Comparison of ENCODE assay signal across 12 cellular contexts in the genomic region with DNA sequence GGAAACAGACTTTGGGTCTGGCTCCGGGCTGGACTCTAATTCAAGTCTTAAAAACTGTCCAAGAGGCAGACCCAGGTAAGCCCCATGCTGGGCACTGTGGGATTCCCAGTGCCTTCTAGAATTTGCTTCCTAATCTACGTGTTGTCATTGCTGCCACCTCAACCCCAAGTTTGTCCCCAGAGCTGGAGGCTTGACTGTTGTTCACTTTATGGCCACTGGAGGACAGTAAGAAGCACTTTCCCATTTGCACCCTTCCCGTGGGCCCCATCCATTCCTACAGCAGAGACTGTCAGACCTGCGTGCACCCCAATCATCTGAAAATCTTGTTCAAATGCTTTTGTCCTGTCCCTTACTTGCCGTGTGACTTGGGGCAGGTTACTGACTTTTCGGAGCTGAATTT. TPM values are rescaled to one million over a fixed set of nuclear protein-coding genes. Genes with fewer than 3 reads are reported as not detected.
DNase-seq lines count a peak whose midpoint lies in the region; ATAC-seq and TF ChIP-seq lines count a peak whose summit lies in the region.
"Had no signal": no experiment of that assay in that cellular context is flagged by ENCODE, and none has a peak within 500 bp of the region (broad histone marks: within the 10 kb centered on the region; RNA-seq: fewer than 3 reads in every experiment).

No MANE protein-coding gene starts in this region.

- CTCF ChIA-PET in HCT116 (lab: Charles Lee), result no interaction called here

- no peak overlapping the region for H3K27ac ChIP-seq in HCT116 (ENCODE audit: low read depth, low read length)

- TF ChIP-seq CTCF in HCT116 (IDR thresholded peaks at IDR 0.05 in 2 of 3, conservative IDR thresholded peaks at IDR 0.05 in 1 of 3; ENCODE audit: borderline replicate concordance in 1 of 3, insufficient read depth in 1 of 3, low read depth in 2 of 3, low read length in 2 of 3), result peak; percentile 31 to 66 (median 61); a peak in 4 of 6 replicates
- TF ChIP-seq CTCF in WI38 (IDR thresholded peaks at IDR 0.05; ENCODE audit: low read depth, low read length), result peak; percentile 42; the same call in 1 of the 2 replicates

- intact Hi-C loops in HCT116 (cut with micrococcal nuclease) (loop anchor here (1.0 kb wide), 1 partner anchor 74 kb away; no protein-coding TSS in a partner anchor), sciatic nerve (cut with DNase I) (no loop called here)

- H3K9me3 ChIP-seq in HCT116 (ENCODE audit: control insufficient read depth in 1 of 2, insufficient read depth in 1 of 2, low read depth in 1 of 2, low read length in 2 of 2), result no peaks in the 10 kb centered on the region

- peak; percentile 48 for TF ChIP-seq RAD21 in HCT116 (IDR thresholded peaks at IDR 0.05; ENCODE audit: low read depth)

- ATAC-seq in HCT116, result peak; percentile 72
- peak; percentile 35 for ATAC-seq in left lobe of liver
- no peak for ATAC-seq in HG03354 (IDR thresholded peaks at IDR 0.05; ENCODE audit: poor library complexity, severe bottlenecking, unreplicated experiment)
- no peak for ATAC-seq in sciatic nerve
- ATAC-seq: left ventricle myocardium superior had no signal

- no peak overlapping the region for H2AFZ ChIP-seq in HCT116 (ENCODE audit: low read depth, low read length, poor library complexity, severe bottlenecking)

- no peaks in the 10 kb centered on the region for H3K79me2 ChIP-seq in HCT116 (ENCODE audit: insufficient read depth, low read length)

- peak; percentile 21 for DNase-seq in Daoy (ENCODE audit: low read depth)
- no peak for DNase-seq in HCT116 (ENCODE audit: low read depth, low spot score)
- no peak for DNase-seq in left lobe of liver (ENCODE audit: low spot score)
- no peak for DNase-seq in NCI-H2227 (lab: John Stamatoyannopoulos, UW; ENCODE audit: unreplicated experiment)
- no peak for DNase-seq in sciatic nerve (ENCODE audit: low spot score)
- DNase-seq in OCI-M2 (lab: John Stamatoyannopoulos, UW; ENCODE audit: unreplicated experiment), result no peak
- DNase-seq: amygdala, left ventricle myocardium superior, NCI-H2171, retina had no signal

- no peaks in the 10 kb centered on the region for H3K36me3 ChIP-seq in HCT116 (ENCODE audit: control insufficient read depth in 1 of 2, insufficient read depth in 2 of 2, low read length in 2 of 2)

- BruUV-seq in HCT116 (replicated peaks; lab: Mats Ljungman, UMichigan), result no TSS peak

- no peak for TF ChIP-seq POLR2A in HCT116 (IDR thresholded peaks at IDR 0.05; ENCODE audit: borderline replicate concordance, extremely low read depth, insufficient read depth, insufficient read length)

- POLR2A ChIA-PET in HCT116 (lab: Charles Lee), result no interaction called here

- no peaks in the 10 kb centered on the region for H4K20me1 ChIP-seq in HCT116 (ENCODE audit: insufficient read depth)

- H3K4me1 ChIP-seq in HCT116 (ENCODE audit: control insufficient read depth in 1 of 2, insufficient read depth in 2 of 2, low read length in 2 of 2), result no peaks in the 10 kb centered on the region

- no peaks in the 10 kb centered on the region for H3K9me2 ChIP-seq in HCT116 (ENCODE audit: insufficient read depth)

- RAD21 ChIA-PET in HCT116 (lab: Charles Lee; ENCODE audit: low non-redundant PET in 1 of 2, low total read pairs in 2 of 2, uncharacterized antibody in 2 of 2, unreplicated experiment in 2 of 2), result no interaction called here

- H3K27me3 ChIP-seq in HCT116 (ENCODE audit: insufficient read depth, low read length), result no peaks in the 10 kb centered on the region

- no peak overlapping the region for H3K4me2 ChIP-seq in HCT116 (ENCODE audit: low read length)

- H3K4me3 ChIP-seq in HCT116 (replicated peaks in 1 of 2; ENCODE audit: low read depth in 1 of 2, low read length in 2 of 2), result no peak overlapping the region
- H3K4me3 ChIP-seq in WI38 (ENCODE audit: low read depth, low read length), result no peak overlapping the region

- H3K9ac ChIP-seq in HCT116 (ENCODE audit: low read length), result no peak overlapping the region

TF ChIP-seq in HCT116, 20 proteins besides CTCF, POLR2A, EP300 and RAD21:
- TF ChIP-seq SRF (IDR thresholded peaks at IDR 0.05; ENCODE audit: low read depth) (no peak), TCF7L2 (IDR thresholded peaks at IDR 0.05; ENCODE audit: borderline replicate concordance, extremely low read depth, insufficient read depth, insufficient read length) (no peak), EGR1 (IDR thresholded peaks at IDR 0.05; ENCODE audit: low read depth) (no peak), CBX3 (IDR thresholded peaks at IDR 0.05; ENCODE audit: low read depth) (no peak), ZNF274 (IDR thresholded peaks at IDR 0.05; ENCODE audit: low read depth, low read length) (no peak), POLR2AphosphoS5 (IDR thresholded peaks at IDR 0.05; ENCODE audit: low read depth, low read length) (no peak), CEBPB (IDR thresholded peaks at IDR 0.05; ENCODE audit: low read depth) (no peak), FOSL1 (IDR thresholded peaks at IDR 0.05; ENCODE audit: low read depth) (no peak), EZH2 (IDR thresholded peaks at IDR 0.05) (no peak), EZH2phosphoT487 (IDR thresholded peaks at IDR 0.05; ENCODE audit: borderline replicate concordance) (no peak), SIN3A (IDR thresholded peaks at IDR 0.05; ENCODE audit: low read depth) (no peak), ZBTB33 (IDR thresholded peaks at IDR 0.05; ENCODE audit: extremely low read depth, insufficient replicate concordance, low read length) (no peak), ZFX (IDR thresholded peaks at IDR 0.05) (no peak), SP1 (IDR thresholded peaks at IDR 0.05; ENCODE audit: low read depth) (no peak), YY1 (IDR thresholded peaks at IDR 0.05; ENCODE audit: extremely low read depth, insufficient replicate concordance, low read depth, low read length) (no peak), MAX (IDR thresholded peaks at IDR 0.05) (no peak), ELF1 (IDR thresholded peaks at IDR 0.05; ENCODE audit: borderline replicate concordance, low read depth) (no peak)
- TF ChIP-seq, protein P1, sequence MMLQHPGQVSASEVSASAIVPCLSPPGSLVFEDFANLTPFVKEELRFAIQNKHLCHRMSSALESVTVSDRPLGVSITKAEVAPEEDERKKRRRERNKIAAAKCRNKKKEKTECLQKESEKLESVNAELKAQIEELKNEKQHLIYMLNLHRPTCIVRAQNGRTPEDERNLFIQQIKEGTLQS (IDR thresholded peaks at IDR 0.05), result no peak
- TF ChIP-seq, protein P2, sequence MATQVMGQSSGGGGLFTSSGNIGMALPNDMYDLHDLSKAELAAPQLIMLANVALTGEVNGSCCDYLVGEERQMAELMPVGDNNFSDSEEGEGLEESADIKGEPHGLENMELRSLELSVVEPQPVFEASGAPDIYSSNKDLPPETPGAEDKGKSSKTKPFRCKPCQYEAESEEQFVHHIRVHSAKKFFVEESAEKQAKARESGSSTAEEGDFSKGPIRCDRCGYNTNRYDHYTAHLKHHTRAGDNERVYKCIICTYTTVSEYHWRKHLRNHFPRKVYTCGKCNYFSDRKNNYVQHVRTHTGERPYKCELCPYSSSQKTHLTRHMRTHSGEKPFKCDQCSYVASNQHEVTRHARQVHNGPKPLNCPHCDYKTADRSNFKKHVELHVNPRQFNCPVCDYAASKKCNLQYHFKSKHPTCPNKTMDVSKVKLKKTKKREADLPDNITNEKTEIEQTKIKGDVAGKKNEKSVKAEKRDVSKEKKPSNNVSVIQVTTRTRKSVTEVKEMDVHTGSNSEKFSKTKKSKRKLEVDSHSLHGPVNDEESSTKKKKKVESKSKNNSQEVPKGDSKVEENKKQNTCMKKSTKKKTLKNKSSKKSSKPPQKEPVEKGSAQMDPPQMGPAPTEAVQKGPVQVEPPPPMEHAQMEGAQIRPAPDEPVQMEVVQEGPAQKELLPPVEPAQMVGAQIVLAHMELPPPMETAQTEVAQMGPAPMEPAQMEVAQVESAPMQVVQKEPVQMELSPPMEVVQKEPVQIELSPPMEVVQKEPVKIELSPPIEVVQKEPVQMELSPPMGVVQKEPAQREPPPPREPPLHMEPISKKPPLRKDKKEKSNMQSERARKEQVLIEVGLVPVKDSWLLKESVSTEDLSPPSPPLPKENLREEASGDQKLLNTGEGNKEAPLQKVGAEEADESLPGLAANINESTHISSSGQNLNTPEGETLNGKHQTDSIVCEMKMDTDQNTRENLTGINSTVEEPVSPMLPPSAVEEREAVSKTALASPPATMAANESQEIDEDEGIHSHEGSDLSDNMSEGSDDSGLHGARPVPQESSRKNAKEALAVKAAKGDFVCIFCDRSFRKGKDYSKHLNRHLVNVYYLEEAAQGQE (IDR thresholded peaks at IDR 0.05; ENCODE audit: low read depth), result no peak
TF ChIP-seq in HCT116: peak in this region for 0.

RNA-seq across cellular contexts. Expression of gene VASH2, which starts 29.4 kb away (rescaled TPM):
- total RNA-seq in Daoy (2014; rRNA removed; shearing (Covaris generic)), result 4.4 and 4.8 TPM in 2 replicates
- total RNA-seq in HCT116 (2021; ENCODE audit: unreplicated experiment) (5.7 TPM), left lobe of liver (0.10 TPM), sciatic nerve (0.94 TPM)
- polyA plus RNA-seq in HCT116 (2012), result 1.3 and 1.7 TPM in 2 replicates

Comparison
In these comparisons a context has a peak if more than half of its experiments do, and no peak if none do; other contexts are left out.
1. ATAC-seq: peak in HCT116 (single experiment) and left lobe of liver (single experiment); none in HG03354 (single experiment) and sciatic nerve (single experiment).